Comparison of ENCODE assay signal across 15 cellular contexts in the genomic region with DNA sequence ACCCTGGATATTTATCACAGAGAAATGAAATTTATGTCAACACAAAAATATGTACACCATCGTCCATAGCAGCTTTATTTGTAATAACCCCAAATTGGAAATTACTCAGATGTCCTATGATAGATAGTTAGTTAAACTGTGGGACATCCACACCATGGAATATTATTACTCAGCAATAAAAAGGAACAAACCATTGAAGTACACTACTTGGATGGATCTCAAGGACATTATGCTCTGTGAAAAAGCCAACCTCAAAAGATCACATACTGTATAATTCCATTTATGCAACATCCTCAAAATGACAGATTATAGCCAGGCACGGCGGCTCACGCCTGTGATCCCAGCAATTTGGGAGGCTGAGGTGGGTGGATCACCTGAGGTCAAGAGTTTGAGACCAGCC.
"Had no signal": no experiment of that assay in that cellular context is flagged by ENCODE, and none has a peak within 500 bp of the region (broad histone marks: within the 10 kb centered on the region; RNA-seq: fewer than 3 reads in every experiment).

No MANE protein-coding gene starts in this region.

- H3K27ac ChIP-seq: gastrocnemius medialis, lower lobe of right lung, neutrophil had no signal

- H3K27me3 ChIP-seq: gastrocnemius medialis, neutrophil, transverse colon had no signal

- H3K9me3 ChIP-seq: gastrocnemius medialis, lower lobe of right lung, neutrophil, transverse colon had no signal

- DNase-seq: activated CD4-positive, alpha-beta T cell treated with anti-CD3 and anti-CD28 coated beads, Interleukin-2, amount 10 ng/mL, durations not matched to agents 24 days and 14 days; activated CD4-positive, CD25-positive, alpha-beta regulatory T cell; activated CD8-positive, alpha-beta T cell treated with anti-CD3 and anti-CD28 coated beads, Interleukin-2, amount 10 ng/mL, durations not matched to agents 7 days and 5 days; activated naive CD4-positive, alpha-beta T cell treated with anti-CD3 and anti-CD28 coated beads, Interleukin-2, amount 10 ng/mL, durations not matched to agents 7 days and 5 days; activated T-cell treated with anti-CD3 and anti-CD28 coated beads, Interleukin-2, amount 50 U/mL, for 24 hours; endodermal cell; gastrocnemius medialis; head of caudate nucleus; lower lobe of right lung; stimulated activated naive CD4-positive, alpha-beta T cell; T-cell; T-helper 9 cell; transverse colon had no signal

- ATAC-seq: activated CD8-positive, alpha-beta T cell treated with anti-CD3 and anti-CD28 coated beads, Interleukin-2, amount 10 ng/mL, durations not matched to agents 7 days and 5 days; lower lobe of right lung; natural killer cell treated with Interleukin-12 subunit alpha and Interleukin-12 subunit beta and Interleukin-15 and Interleukin-18, amount 100 ng/mL, for 72 hours; T-cell had no signal

- H3K36me3 ChIP-seq: gastrocnemius medialis, transverse colon had no signal

- H3K4me1 ChIP-seq: gastrocnemius medialis had no signal

- H3K4me3 ChIP-seq: gastrocnemius medialis, lower lobe of right lung, transverse colon had no signal
